ENCODE assay signal across 9 cellular contexts in the genomic region with DNA sequence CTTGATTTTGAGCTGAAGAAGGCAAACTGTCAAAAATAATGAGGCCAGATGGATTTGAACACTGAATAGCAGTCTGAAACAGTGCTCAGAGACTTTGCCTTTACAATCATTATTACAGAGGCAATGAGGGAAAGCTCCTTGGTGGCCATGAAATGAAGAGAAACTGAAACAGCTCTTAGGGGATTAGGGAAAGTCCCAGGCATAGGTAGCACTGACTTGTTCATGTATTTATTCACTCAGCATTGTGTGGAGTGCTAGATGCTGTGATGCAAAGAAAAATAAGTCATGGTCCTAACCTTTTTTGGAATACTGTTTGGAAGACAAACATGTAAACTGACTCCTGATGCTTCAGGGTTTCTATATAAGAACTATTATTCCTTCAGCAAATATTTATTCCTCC.
A peak's percentile ranks its signal among the peaks of the same experiment; 100 is the strongest.
DNase-seq lines count a peak whose midpoint lies in the region; ATAC-seq and TF ChIP-seq lines count a peak whose summit lies in the region.
"Had no signal": no experiment of that assay in that cellular context is flagged by ENCODE, and none has a peak within 500 bp of the region (broad histone marks: within the 10 kb centered on the region; RNA-seq: fewer than 3 reads in every experiment).

No MANE protein-coding gene starts in this region.

- DNase-seq in activated CD4-positive, alpha-beta T cell treated with anti-CD3 and anti-CD28 coated beads, Interleukin-2, amount 10 ng/mL, durations not matched to agents 24 days and 14 days = peak; percentile 81
- no peak for DNase-seq in activated CD4-positive, alpha-beta T cell treated with anti-CD3 and anti-CD28 coated beads, Interleukin-2, amount 50 U/mL, for 4 hours
- DNase-seq in osteocyte (ENCODE audit: extremely low spot score, unreplicated experiment) (no peak), spleen (no peak), right lobe of liver (no peak), NK-92 (lab: John Stamatoyannopoulos, UW; ENCODE audit: unreplicated experiment) (no peak)
- DNase-seq: activated gamma-delta T cell treated with Interleukin-2 at 50 U/mL for 16 hours had no signal

- H3K4me1 Mint-ChIP-seq in activated CD4-positive, alpha-beta T cell treated with anti-CD3 and anti-CD28 coated beads, Interleukin-2, amount 10 ng/mL, durations not matched to agents 24 days and 14 days = peaks cover 14% of the 10 kb centered on the region
- H3K4me1 Mint-ChIP-seq in osteocyte (ENCODE audit: unreplicated experiment) = peaks cover 9% of the 10 kb centered on the region

- H3K36me3 ChIP-seq in spleen = peaks cover 0 to 70% (median 13%) of the 10 kb centered on the region in 6 donors
- no peaks in the 10 kb centered on the region for H3K36me3 ChIP-seq in right lobe of liver

- H3K27me3 ChIP-seq in spleen (replicated peaks in 1 of 7) = no peaks in the 10 kb centered on the region
- no peaks in the 10 kb centered on the region for H3K27me3 ChIP-seq in right lobe of liver

- H3K27me3 Mint-ChIP-seq in activated CD4-positive, alpha-beta T cell treated with anti-CD3 and anti-CD28 coated beads, Interleukin-2, amount 10 ng/mL, durations not matched to agents 24 days and 14 days = no peaks in the 10 kb centered on the region
- no peaks in the 10 kb centered on the region for H3K27me3 Mint-ChIP-seq in osteocyte (ENCODE audit: unreplicated experiment)

- H3K9me3 ChIP-seq in spleen = peaks cover 0 to 3% (median under 1%) of the 10 kb centered on the region in 8 donors
- H3K9me3 ChIP-seq in right lobe of liver = no peaks in the 10 kb centered on the region

- peaks cover 7% of the 10 kb centered on the region for H3K9me3 Mint-ChIP-seq in activated CD4-positive, alpha-beta T cell treated with anti-CD3 and anti-CD28 coated beads, Interleukin-2, amount 10 ng/mL, durations not matched to agents 24 days and 14 days
- H3K9me3 Mint-ChIP-seq in osteocyte (ENCODE audit: unreplicated experiment) = peaks cover 8% of the 10 kb centered on the region

- intact Hi-C loops in activated CD4-positive, alpha-beta T cell treated with anti-CD3 and anti-CD28 coated beads, Interleukin-2, amount 10 ng/mL, durations not matched to agents 24 days and 14 days (cut with micrococcal nuclease) = loop anchor here (1.0 to 10.0 kb wide), 2 partner anchors 28 to 223 kb away; no protein-coding TSS in a partner anchor
- intact Hi-C loops in spleen (cut with DNase I; ENCODE audit: low total_unique reads) (no loop called here), right lobe of liver (cut with DNase I) (no loop called here)

- TF ChIP-seq CTCF in osteocyte (IDR thresholded peaks at IDR 0.05) = no peak
- no peak for TF ChIP-seq CTCF in spleen (IDR thresholded peaks at IDR 0.05 in 8 of 11, conservative IDR thresholded peaks at IDR 0.05 in 3 of 11)
- no peak for TF ChIP-seq CTCF in right lobe of liver (IDR thresholded peaks at IDR 0.05)

- H3K4me1 ChIP-seq in spleen (no peaks in the 10 kb centered on the region), right lobe of liver (no peaks in the 10 kb centered on the region)

- H3K36me3 Mint-ChIP-seq in activated CD4-positive, alpha-beta T cell treated with anti-CD3 and anti-CD28 coated beads, Interleukin-2, amount 10 ng/mL, durations not matched to agents 24 days and 14 days (ENCODE audit: low read depth) = peaks cover 51% of the 10 kb centered on the region
- peaks cover 5% of the 10 kb centered on the region for H3K36me3 Mint-ChIP-seq in osteocyte (ENCODE audit: unreplicated experiment)

- ATAC-seq in GM21786 (IDR thresholded peaks at IDR 0.05; ENCODE audit: unreplicated experiment) (peak; percentile 100), HG03521 (IDR thresholded peaks at IDR 0.05; ENCODE audit: unreplicated experiment) (peak; percentile 95), right lobe of liver (no peak)

- H3K27ac ChIP-seq in spleen = no peak overlapping the region
- no peak overlapping the region for H3K27ac ChIP-seq in right lobe of liver

- peak overlapping the region; percentile 68 for H3K4me3 Mint-ChIP-seq in activated CD4-positive, alpha-beta T cell treated with anti-CD3 and anti-CD28 coated beads, Interleukin-2, amount 10 ng/mL, durations not matched to agents 24 days and 14 days
- H3K4me3 Mint-ChIP-seq in osteocyte (ENCODE audit: unreplicated experiment) = no peak overlapping the region

- H3K27ac Mint-ChIP-seq in activated CD4-positive, alpha-beta T cell treated with anti-CD3 and anti-CD28 coated beads, Interleukin-2, amount 10 ng/mL, durations not matched to agents 24 days and 14 days = peak overlapping the region; percentile 84
- H3K27ac Mint-ChIP-seq in osteocyte (ENCODE audit: unreplicated experiment) = peak overlapping the region; percentile 6

- H3K4me3 ChIP-seq in spleen (no peak overlapping the region), right lobe of liver (no peak overlapping the region)

- TF ChIP-seq POLR2A in spleen (IDR thresholded peaks at IDR 0.05) = no peak
- TF ChIP-seq POLR2A in right lobe of liver (IDR thresholded peaks at IDR 0.05) = no peak

Comparison
In these comparisons a context has a peak if more than half of its experiments do, and no peak if none do; other contexts are left out.
1. ATAC-seq: peak in GM21786 (single experiment) and HG03521 (single experiment); none in right lobe of liver (0 of 4).